8 cellular contexts compared by ENCODE assay signal in genomic region chr2:201644001-201644400, GRCh38. TPM values are rescaled to one million over a fixed set of nuclear protein-coding genes. Genes with fewer than 3 reads are reported as not detected.
DNase-seq lines count a peak whose midpoint lies in the region; ATAC-seq and TF ChIP-seq lines count a peak whose summit lies in the region.

No MANE protein-coding gene starts in this region.

- DNase-seq in HCT116 (ENCODE audit: low read depth, low spot score): no peak
- DNase-seq in activated CD4-positive, alpha-beta memory T cell treated with anti-CD3 and anti-CD28 coated beads, Interleukin-2, amount 10 ng/mL, durations not matched to agents 7 days and 5 days: no peak
- DNase-seq in right atrium auricular region (ENCODE audit: low spot score): peak; percentile 67
- no peak for DNase-seq in mucosa of descending colon
- DNase-seq in COLO668 (lab: John Stamatoyannopoulos, UW; ENCODE audit: unreplicated experiment): no peak
- DNase-seq in activated CD4-positive, alpha-beta T cell treated with anti-CD3 and anti-CD28 coated beads for 4 hours: no peak

- H3K4me2 ChIP-seq in HCT116 (ENCODE audit: low read length): peak overlapping the region; percentile 78

- no peaks in the 10 kb centered on the region for H3K36me3 Mint-ChIP-seq in activated CD4-positive, alpha-beta memory T cell treated with anti-CD3 and anti-CD28 coated beads, Interleukin-2, amount 10 ng/mL, durations not matched to agents 7 days and 5 days (ENCODE audit: low read depth)
- H3K36me3 Mint-ChIP-seq in stimulated activated memory B cell treated with anti-CD40 and anti-IgM and Interleukin-4, amounts not matched to agents 10 μg/mL and 1 μg/mL and 100 μg/mL, for 72 hours: no peaks in the 10 kb centered on the region

- TF ChIP-seq CTCF in HCT116 (IDR thresholded peaks at IDR 0.05 in 2 of 3, conservative IDR thresholded peaks at IDR 0.05 in 1 of 3; ENCODE audit: borderline replicate concordance in 1 of 3, insufficient read depth in 1 of 3, low read depth in 2 of 3, low read length in 2 of 3): no peak
- TF ChIP-seq CTCF in right atrium auricular region (IDR thresholded peaks at IDR 0.05): no peak
- no peak for TF ChIP-seq CTCF in mucosa of descending colon (IDR thresholded peaks at IDR 0.05)

- H3K4me3 ChIP-seq in HCT116 (replicated peaks in 1 of 2; ENCODE audit: low read depth in 1 of 2, low read length in 2 of 2) (peak overlapping the region in 1 of 2 experiments; percentile 71; a peak in 1 of 4 replicates), right atrium auricular region (peak overlapping the region; percentile 71 to 89), mucosa of descending colon (no peak overlapping the region)

- H3K27ac ChIP-seq in HCT116 (ENCODE audit: low read depth, low read length) (no peak overlapping the region), right atrium auricular region (peak overlapping the region; percentile 89 to 95)

- ATAC-seq in HCT116 (no peak), mucosa of descending colon (no peak), GM18519 (IDR thresholded peaks at IDR 0.05; ENCODE audit: low FRiP score, unreplicated experiment) (no peak)
- ATAC-seq in stimulated activated memory B cell treated with anti-CD40 and anti-IgM and Interleukin-4, amounts not matched to agents 10 μg/mL and 1 μg/mL and 100 μg/mL, for 72 hours: no peak

- H3K9me3 Mint-ChIP-seq in activated CD4-positive, alpha-beta memory T cell treated with anti-CD3 and anti-CD28 coated beads, Interleukin-2, amount 10 ng/mL, durations not matched to agents 7 days and 5 days: no peaks in the 10 kb centered on the region
- H3K9me3 Mint-ChIP-seq in stimulated activated memory B cell treated with anti-CD40 and anti-IgM and Interleukin-4, amounts not matched to agents 10 μg/mL and 1 μg/mL and 100 μg/mL, for 72 hours: no peaks in the 10 kb centered on the region

- RAD21 ChIA-PET in HCT116 (lab: Charles Lee; ENCODE audit: low non-redundant PET in 1 of 2, low total read pairs in 2 of 2, uncharacterized antibody in 2 of 2, unreplicated experiment in 2 of 2): no interaction called here

- no peak for TF ChIP-seq POLR2A in HCT116 (IDR thresholded peaks at IDR 0.05; ENCODE audit: borderline replicate concordance, extremely low read depth, insufficient read depth, insufficient read length)

- H3K27ac Mint-ChIP-seq in activated CD4-positive, alpha-beta memory T cell treated with anti-CD3 and anti-CD28 coated beads, Interleukin-2, amount 10 ng/mL, durations not matched to agents 7 days and 5 days: no peak overlapping the region
- peak overlapping the region; percentile 93 for H3K27ac Mint-ChIP-seq in stimulated activated memory B cell treated with anti-CD40 and anti-IgM and Interleukin-4, amounts not matched to agents 10 μg/mL and 1 μg/mL and 100 μg/mL, for 72 hours

- H3K27me3 ChIP-seq in HCT116 (ENCODE audit: insufficient read depth, low read length) (no peaks in the 10 kb centered on the region), right atrium auricular region (no peaks in the 10 kb centered on the region)

- POLR2A ChIA-PET in HCT116 (lab: Charles Lee): no interaction called here
- POLR2A ChIA-PET in activated CD4-positive, alpha-beta memory T cell treated with anti-CD3 and anti-CD28 coated beads, Interleukin-2, amount 10 ng/mL, durations not matched to agents 7 days and 5 days (lab: Charles Lee): interaction anchor here (2.6 kb wide), 1 partner anchor 137 kb away, joined by 11 read pairs; the partner anchor contains the start of gene ALS2

- CTCF ChIA-PET in HCT116 (lab: Charles Lee): interaction anchor here (1.3 kb wide), 1 partner anchor 411 kb away, joined by 5 read pairs; no protein-coding TSS in a partner anchor
- CTCF ChIA-PET in activated CD4-positive, alpha-beta memory T cell treated with anti-CD3 and anti-CD28 coated beads, Interleukin-2, amount 10 ng/mL, durations not matched to agents 7 days and 5 days (lab: Charles Lee): no interaction called here

- no TSS peak for BruUV-seq in HCT116 (replicated peaks; lab: Mats Ljungman, UMichigan)

- H3K9ac ChIP-seq in HCT116 (ENCODE audit: low read length): no peak overlapping the region; the same call in 1 of the 2 replicates

- H3K79me2 ChIP-seq in HCT116 (ENCODE audit: insufficient read depth, low read length): peaks cover 5% of the 10 kb centered on the region; the same call in 1 of the 2 replicates

- no peaks in the 10 kb centered on the region for H3K9me2 ChIP-seq in HCT116 (ENCODE audit: insufficient read depth)

- H3K36me3 ChIP-seq in HCT116 (ENCODE audit: control insufficient read depth in 1 of 2, insufficient read depth in 2 of 2, low read length in 2 of 2): no peaks in the 10 kb centered on the region
- no peaks in the 10 kb centered on the region for H3K36me3 ChIP-seq in right atrium auricular region
- H3K36me3 ChIP-seq in mucosa of descending colon (ENCODE audit: low read depth): no peaks in the 10 kb centered on the region

- H4K20me1 ChIP-seq in HCT116 (ENCODE audit: insufficient read depth): no peaks in the 10 kb centered on the region

- H3K27me3 Mint-ChIP-seq in activated CD4-positive, alpha-beta memory T cell treated with anti-CD3 and anti-CD28 coated beads, Interleukin-2, amount 10 ng/mL, durations not matched to agents 7 days and 5 days: peaks cover 1% of the 10 kb centered on the region
- H3K27me3 Mint-ChIP-seq in stimulated activated memory B cell treated with anti-CD40 and anti-IgM and Interleukin-4, amounts not matched to agents 10 μg/mL and 1 μg/mL and 100 μg/mL, for 72 hours: no peaks in the 10 kb centered on the region

- H3K4me1 Mint-ChIP-seq in activated CD4-positive, alpha-beta memory T cell treated with anti-CD3 and anti-CD28 coated beads, Interleukin-2, amount 10 ng/mL, durations not matched to agents 7 days and 5 days: peaks cover 22% of the 10 kb centered on the region
- H3K4me1 Mint-ChIP-seq in stimulated activated memory B cell treated with anti-CD40 and anti-IgM and Interleukin-4, amounts not matched to agents 10 μg/mL and 1 μg/mL and 100 μg/mL, for 72 hours: peaks cover 13% of the 10 kb centered on the region

- H2AFZ ChIP-seq in HCT116 (ENCODE audit: low read depth, low read length, poor library complexity, severe bottlenecking): no peak overlapping the region

- H3K4me3 Mint-ChIP-seq in activated CD4-positive, alpha-beta memory T cell treated with anti-CD3 and anti-CD28 coated beads, Interleukin-2, amount 10 ng/mL, durations not matched to agents 7 days and 5 days: peak overlapping the region; percentile 92
- no peak overlapping the region for H3K4me3 Mint-ChIP-seq in stimulated activated memory B cell treated with anti-CD40 and anti-IgM and Interleukin-4, amounts not matched to agents 10 μg/mL and 1 μg/mL and 100 μg/mL, for 72 hours

- no peak for TF ChIP-seq RAD21 in HCT116 (IDR thresholded peaks at IDR 0.05; ENCODE audit: low read depth)

- H3K4me1 ChIP-seq in HCT116 (ENCODE audit: control insufficient read depth in 1 of 2, insufficient read depth in 2 of 2, low read length in 2 of 2) (peaks cover 4 to 13% of the 10 kb centered on the region in 2 experiments), right atrium auricular region (peaks cover 0 to 18% of the 10 kb centered on the region in 2 donors), mucosa of descending colon (ENCODE audit: low read depth) (peaks cover 5% of the 10 kb centered on the region)

- H3K9me3 ChIP-seq in HCT116 (ENCODE audit: control insufficient read depth in 1 of 2, insufficient read depth in 1 of 2, low read depth in 1 of 2, low read length in 2 of 2): no peaks in the 10 kb centered on the region
- no peaks in the 10 kb centered on the region for H3K9me3 ChIP-seq in right atrium auricular region
- no peaks in the 10 kb centered on the region for H3K9me3 ChIP-seq in mucosa of descending colon

- intact Hi-C loops in HCT116 (cut with micrococcal nuclease) (loop anchor here (5.0 to 10.0 kb wide), 2 partner anchors 189 to 412 kb away; partner anchors contain the start of genes STRADB and TRAK2), mucosa of descending colon (cut with DNase I, micrococcal nuclease) (no loop called here)

TF ChIP-seq in HCT116, 20 proteins besides CTCF, POLR2A, EP300 and RAD21:
- TF ChIP-seq EZH2phosphoT487 (IDR thresholded peaks at IDR 0.05; ENCODE audit: borderline replicate concordance) (no peak), ZFX (IDR thresholded peaks at IDR 0.05) (no peak), EZH2 (IDR thresholded peaks at IDR 0.05) (no peak), CEBPB (IDR thresholded peaks at IDR 0.05; ENCODE audit: low read depth) (no peak), POLR2AphosphoS5 (IDR thresholded peaks at IDR 0.05; ENCODE audit: low read depth, low read length) (no peak)

RNA-seq across cellular contexts. Expression of gene TMEM237, which starts 0.7 kb away (rescaled TPM):
- 29.4 TPM for total RNA-seq in HCT116 (2021; ENCODE audit: unreplicated experiment)
- polyA plus RNA-seq in HCT116 (2012): 11.1 and 14.3 TPM in 2 replicates
- 10 to 100 TPM; 13.4 to 15.2 TPM for total RNA-seq in activated CD4-positive, alpha-beta memory T cell treated with anti-CD3 and anti-CD28 coated beads, Interleukin-2, amount 10 ng/mL, durations not matched to agents 7 days and 5 days
- 10 to 100 TPM; 15.8 to 18.4 TPM for total RNA-seq in right atrium auricular region
- 10 to 100 TPM in 2 of 3 donors, 1 to 10 TPM in 1; 3.0 to 11.6 (median 10.1) TPM for total RNA-seq in mucosa of descending colon

RNA-seq across cellular contexts. Expression of gene MPP4, which starts 54.4 kb away (rescaled TPM):
- total RNA-seq in HCT116 (2021; ENCODE audit: unreplicated experiment) (0.32 TPM), right atrium auricular region (under 1 TPM in 1 of 2 donors, not detected in 1; 0.35 TPM), mucosa of descending colon (under 1 TPM in 1 of 3 donors, not detected in 2; 0.25 TPM)
- polyA plus RNA-seq in HCT116 (2012): not detected in 2 replicates
- total RNA-seq in activated CD4-positive, alpha-beta memory T cell treated with anti-CD3 and anti-CD28 coated beads, Interleukin-2, amount 10 ng/mL, durations not matched to agents 7 days and 5 days: not detected
